26 cellular contexts compared by ENCODE assay signal in genomic region chr21:39472786-39473185, GRCh38. TPM values are rescaled to one million over a fixed set of nuclear protein-coding genes. Genes with fewer than 3 reads are reported as not detected.
DNase-seq lines count a peak whose midpoint lies in the region; ATAC-seq, FAIRE-seq and TF ChIP-seq lines count a peak whose summit lies in the region.
"Had no signal": no experiment of that assay in that cellular context is flagged by ENCODE, and none has a peak within 500 bp of the region (broad histone marks: within the 10 kb centered on the region; RNA-seq: fewer than 3 reads in every experiment).

No MANE protein-coding gene starts in this region.

- H3K36me3 ChIP-seq in HepG2 (replicated peaks in 1 of 2; ENCODE audit: control insufficient read depth in 1 of 2, insufficient read depth in 2 of 2, low read length in 2 of 2), result no peaks in the 10 kb centered on the region
- no peaks in the 10 kb centered on the region for H3K36me3 ChIP-seq in right lobe of liver
- H3K36me3 ChIP-seq: BE2C, BLaER1 had no signal

- H3K4me3 Mint-ChIP-seq in activated CD4-positive, alpha-beta T cell treated with anti-CD3 and anti-CD28 coated beads, Interleukin-2, amount 10 ng/mL, durations not matched to agents 24 days and 14 days, result no peak overlapping the region
- H3K4me3 Mint-ChIP-seq in activated CD4-positive, alpha-beta T cell treated with anti-CD3 and anti-CD28 coated beads, Interleukin-2, amount 10 ng/mL, durations not matched to agents 7 days and 5 days, result no peak overlapping the region
- H3K4me3 Mint-ChIP-seq in nephron progenitor cell, result no peak overlapping the region
- no peak overlapping the region for H3K4me3 Mint-ChIP-seq in effector memory CD8-positive, alpha-beta T cell
- H3K4me3 Mint-ChIP-seq: CD14-positive monocyte; CD4-positive, alpha-beta memory T cell; CD8-positive, alpha-beta memory T cell had no signal

- no peak overlapping the region for H3K4me3 ChIP-seq in HepG2 (replicated peaks in 1 of 3; ENCODE audit: insufficient read depth in 1 of 3, low read depth in 2 of 3, low read length in 3 of 3)
- no peak overlapping the region for H3K4me3 ChIP-seq in right lobe of liver
- H3K4me3 ChIP-seq: A549, BLaER1, GM12878 had no signal

- H3K27me3 ChIP-seq in HepG2 (ENCODE audit: control insufficient read depth in 1 of 2, insufficient read depth in 2 of 2, low read length in 2 of 2), result no peaks in the 10 kb centered on the region
- no peaks in the 10 kb centered on the region for H3K27me3 ChIP-seq in right lobe of liver
- H3K27me3 ChIP-seq: BE2C, BLaER1 had no signal

- WGBS in HepG2 (ENCODE audit: low lambda C conversion rate), result 44% methylated on average over 4 of the region's 4 CpGs
- WGBS in right lobe of liver (ENCODE audit: insufficient coverage, low coverage, low lambda C conversion rate, missing lambda C conversion rate), result 96% methylated on average over 4 of the region's 4 CpGs

- ATAC-seq in HepG2, result no peak
- ATAC-seq in right lobe of liver, result no peak
- ATAC-seq in effector memory CD8-positive, alpha-beta T cell (replicated peaks), result no peak
- ATAC-seq: A549, GM12878 had no signal

- no peak for TF ChIP-seq CTCF in HepG2 (CRISPR knock-in tag; IDR thresholded peaks at IDR 0.05)
- no peak for TF ChIP-seq CTCF in right lobe of liver (IDR thresholded peaks at IDR 0.05)
- no peak for TF ChIP-seq CTCF in nephron progenitor cell (IDR thresholded peaks at IDR 0.05)

- no peak for TF ChIP-seq POLR2A in HepG2 (IDR thresholded peaks at IDR 0.05; ENCODE audit: insufficient read depth in 1 of 2, low read depth in 2 of 2, low read length in 2 of 2)
- TF ChIP-seq POLR2A in right lobe of liver (IDR thresholded peaks at IDR 0.05), result no peak

- in situ Hi-C loops in HepG2 (cut with HindIII; ENCODE audit: extremely low pct_ligation_motif_present, low pct_unique_long_range_greater_than_20kb), result no loop called here

- POLR2A ChIA-PET in activated CD4-positive, alpha-beta T cell treated with anti-CD3 and anti-CD28 coated beads, Interleukin-2, amount 10 ng/mL, durations not matched to agents 7 days and 5 days (lab: Charles Lee), result no interaction called here
- POLR2A ChIA-PET in HepG2 (lab: Yijun Ruan, JAX), result no interaction called here

- no peak overlapping the region for H2AFZ ChIP-seq in HepG2 (ENCODE audit: low read length)

- H3K9ac ChIP-seq in HepG2 (ENCODE audit: insufficient read depth, low read depth, low read length), result no peak overlapping the region
- H3K9ac ChIP-seq: BLaER1 had no signal

- H3K4me1 Mint-ChIP-seq in activated CD4-positive, alpha-beta T cell treated with anti-CD3 and anti-CD28 coated beads, Interleukin-2, amount 10 ng/mL, durations not matched to agents 24 days and 14 days, result no peaks in the 10 kb centered on the region
- no peaks in the 10 kb centered on the region for H3K4me1 Mint-ChIP-seq in activated CD4-positive, alpha-beta T cell treated with anti-CD3 and anti-CD28 coated beads, Interleukin-2, amount 10 ng/mL, durations not matched to agents 7 days and 5 days
- H3K4me1 Mint-ChIP-seq in nephron progenitor cell, result peaks cover 19% of the 10 kb centered on the region
- H3K4me1 Mint-ChIP-seq in effector memory CD8-positive, alpha-beta T cell (ENCODE audit: low read depth in 2 of 2), result no peaks in the 10 kb centered on the region
- H3K4me1 Mint-ChIP-seq: CD14-positive monocyte; CD4-positive, alpha-beta memory T cell; CD4-positive, CD25-positive, alpha-beta regulatory T cell; CD8-positive, alpha-beta memory T cell had no signal

- peak; percentile 19 for DNase-seq in activated CD4-positive, alpha-beta T cell treated with anti-CD3 and anti-CD28 coated beads, Interleukin-2, amount 10 ng/mL, durations not matched to agents 24 days and 14 days
- DNase-seq in activated CD4-positive, alpha-beta T cell treated with anti-CD3 and anti-CD28 coated beads, Interleukin-2, amount 10 ng/mL, durations not matched to agents 7 days and 5 days, result no peak
- DNase-seq in HepG2 (ENCODE audit: low spot score) (no peak), right lobe of liver (no peak), nephron progenitor cell (no peak)
- no peak for DNase-seq in effector memory CD8-positive, alpha-beta T cell
- DNase-seq: BE2C; C1 segment of cervical spinal cord; CD4-positive, alpha-beta memory T cell; CD4-positive, CD25-positive, alpha-beta regulatory T cell; CD8-positive, alpha-beta memory T cell; COR-L47; DMS 273 treated with DMSO at 0.1 percent for 48 hours; DMS153; DMS53; DMS79; DND-41; EL; GDM1 had no signal

- no peak overlapping the region for H3K27ac Mint-ChIP-seq in activated CD4-positive, alpha-beta T cell treated with anti-CD3 and anti-CD28 coated beads, Interleukin-2, amount 10 ng/mL, durations not matched to agents 24 days and 14 days
- H3K27ac Mint-ChIP-seq in activated CD4-positive, alpha-beta T cell treated with anti-CD3 and anti-CD28 coated beads, Interleukin-2, amount 10 ng/mL, durations not matched to agents 7 days and 5 days, result no peak overlapping the region
- peak overlapping the region; percentile 80 for H3K27ac Mint-ChIP-seq in nephron progenitor cell
- no peak overlapping the region for H3K27ac Mint-ChIP-seq in effector memory CD8-positive, alpha-beta T cell
- H3K27ac Mint-ChIP-seq: CD14-positive monocyte; CD4-positive, alpha-beta memory T cell; CD4-positive, CD25-positive, alpha-beta regulatory T cell; CD8-positive, alpha-beta memory T cell had no signal

- CTCF ChIA-PET in activated CD4-positive, alpha-beta T cell treated with anti-CD3 and anti-CD28 coated beads, Interleukin-2, amount 10 ng/mL, durations not matched to agents 7 days and 5 days (lab: Charles Lee), result no interaction called here
- CTCF ChIA-PET in HepG2 (lab: Yijun Ruan, JAX; ENCODE audit: low intra/inter-chr PET ratio, low total read pairs), result no interaction called here

- no peak for FAIRE-seq in HepG2 (lab: Jason Lieb, UNC)
- FAIRE-seq: A549, GM12878, GM12892, GM18507 had no signal

- BruUV-seq in HepG2 (replicated peaks; lab: Mats Ljungman, UMichigan), result no TSS peak

- no peaks in the 10 kb centered on the region for H3K9me3 Mint-ChIP-seq in activated CD4-positive, alpha-beta T cell treated with anti-CD3 and anti-CD28 coated beads, Interleukin-2, amount 10 ng/mL, durations not matched to agents 24 days and 14 days
- no peaks in the 10 kb centered on the region for H3K9me3 Mint-ChIP-seq in activated CD4-positive, alpha-beta T cell treated with anti-CD3 and anti-CD28 coated beads, Interleukin-2, amount 10 ng/mL, durations not matched to agents 7 days and 5 days
- peaks cover 14% of the 10 kb centered on the region for H3K9me3 Mint-ChIP-seq in nephron progenitor cell
- no peaks in the 10 kb centered on the region for H3K9me3 Mint-ChIP-seq in effector memory CD8-positive, alpha-beta T cell
- H3K9me3 Mint-ChIP-seq: CD4-positive, alpha-beta memory T cell; CD8-positive, alpha-beta memory T cell had no signal

- TF ChIP-seq RAD21 in HepG2 (CRISPR knock-in tag; IDR thresholded peaks at IDR 0.05), result no peak

- TF ChIP-seq EP300 in HepG2 (IDR thresholded peaks at IDR 0.05; ENCODE audit: low read depth in 2 of 2, low read length in 2 of 2) (no peak), HepG2 (CRISPR knock-in tag; IDR thresholded peaks at IDR 0.05; ENCODE audit: borderline replicate concordance) (no peak)

- no peaks in the 10 kb centered on the region for H3K36me3 Mint-ChIP-seq in activated CD4-positive, alpha-beta T cell treated with anti-CD3 and anti-CD28 coated beads, Interleukin-2, amount 10 ng/mL, durations not matched to agents 24 days and 14 days (ENCODE audit: low read depth)
- no peaks in the 10 kb centered on the region for H3K36me3 Mint-ChIP-seq in activated CD4-positive, alpha-beta T cell treated with anti-CD3 and anti-CD28 coated beads, Interleukin-2, amount 10 ng/mL, durations not matched to agents 7 days and 5 days (ENCODE audit: low read depth)
- H3K36me3 Mint-ChIP-seq in nephron progenitor cell (ENCODE audit: low read depth), result peaks cover 28% of the 10 kb centered on the region
- H3K36me3 Mint-ChIP-seq in effector memory CD8-positive, alpha-beta T cell (ENCODE audit: insufficient read depth), result no peaks in the 10 kb centered on the region
- H3K36me3 Mint-ChIP-seq: CD14-positive monocyte; CD4-positive, CD25-positive, alpha-beta regulatory T cell; CD8-positive, alpha-beta memory T cell had no signal

- H4K20me1 ChIP-seq in HepG2 (ENCODE audit: insufficient read depth, low read length), result no peaks in the 10 kb centered on the region
- H4K20me1 ChIP-seq: BLaER1 had no signal

- H3K9me3 ChIP-seq in HepG2 (ENCODE audit: low read length) (no peaks in the 10 kb centered on the region), right lobe of liver (no peaks in the 10 kb centered on the region)
- H3K9me3 ChIP-seq: A549, BE2C, BLaER1 had no signal

- no peaks in the 10 kb centered on the region for H3K27me3 Mint-ChIP-seq in activated CD4-positive, alpha-beta T cell treated with anti-CD3 and anti-CD28 coated beads, Interleukin-2, amount 10 ng/mL, durations not matched to agents 24 days and 14 days
- H3K27me3 Mint-ChIP-seq in activated CD4-positive, alpha-beta T cell treated with anti-CD3 and anti-CD28 coated beads, Interleukin-2, amount 10 ng/mL, durations not matched to agents 7 days and 5 days, result no peaks in the 10 kb centered on the region
- H3K27me3 Mint-ChIP-seq in nephron progenitor cell (ENCODE audit: low read depth, poor library complexity), result peaks cover 3% of the 10 kb centered on the region
- H3K27me3 Mint-ChIP-seq in effector memory CD8-positive, alpha-beta T cell, result peaks cover 0 to 6% of the 10 kb centered on the region in 2 donors
- H3K27me3 Mint-ChIP-seq: CD4-positive, alpha-beta memory T cell had no signal

- intact Hi-C loops in activated CD4-positive, alpha-beta T cell treated with anti-CD3 and anti-CD28 coated beads, Interleukin-2, amount 10 ng/mL, durations not matched to agents 24 days and 14 days (cut with micrococcal nuclease), result no loop called here
- intact Hi-C loops in HepG2 (cut with micrococcal nuclease; ENCODE audit: unreplicated experiment), result no loop called here
- intact Hi-C loops in right lobe of liver (cut with DNase I), result no loop called here

- no peaks in the 10 kb centered on the region for H3K79me2 ChIP-seq in HepG2 (ENCODE audit: insufficient read depth, low read length)

- no peak overlapping the region for H3K4me2 ChIP-seq in HepG2 (ENCODE audit: low read depth, low read length)
- H3K4me2 ChIP-seq: A549, BLaER1 had no signal

- H3K4me1 ChIP-seq in HepG2 (ENCODE audit: insufficient read depth, low read length), result no peaks in the 10 kb centered on the region
- H3K4me1 ChIP-seq in right lobe of liver, result no peaks in the 10 kb centered on the region
- H3K4me1 ChIP-seq: A549, BE2C, BLaER1 had no signal

- H3K27ac ChIP-seq in HepG2 (ENCODE audit: extremely low read length, insufficient read depth, low read length) (no peak overlapping the region), right lobe of liver (no peak overlapping the region)
- H3K27ac ChIP-seq: 22Rv1, A549, BLaER1 had no signal

RNA-seq across cellular contexts. Expression of gene SH3BGR, which starts 21.0 kb away (rescaled TPM):
- total RNA-seq in activated CD4-positive, alpha-beta T cell treated with anti-CD3 and anti-CD28 coated beads, Interleukin-2, amount 10 ng/mL, durations not matched to agents 24 days and 14 days, result 0.63 and 1.4 TPM in 2 replicates
- 1 to 10 TPM in 1 of 2 experiments, under 1 TPM in 1; 0.89 to 1.6 TPM for total RNA-seq in activated CD4-positive, alpha-beta T cell treated with anti-CD3 and anti-CD28 coated beads, Interleukin-2, amount 10 ng/mL, durations not matched to agents 7 days and 5 days
- total RNA-seq in HepG2 (2016; rRNA removed; fragmentation: Illumina TruSeq; extraction: Trizol) (1.3 TPM in 1 of 2 replicates, not detected in the other), right lobe of liver (1 to 10 TPM; 2.0 to 4.9 (median 3.0) TPM)
- 0.44 TPM in 1 of 2 replicates, not detected in the other for total RNA-seq in HepG2 (2016; cell fraction: cytosol; rRNA removed; fragmentation: Illumina TruSeq; extraction: Trizol; ENCODE audit: low read depth)
- 0.78 and 1.9 TPM in 2 replicates for total RNA-seq in HepG2 (2016; cell fraction: insoluble cytoplasmic fraction; rRNA removed; fragmentation: Illumina TruSeq; extraction: Trizol)
- total RNA-seq in HepG2 (2016; cell fraction: membrane; rRNA removed; fragmentation: Illumina TruSeq; extraction: Trizol), result 0.40 and 1.3 TPM in 2 replicates
- total RNA-seq in HepG2 (2016; cell fraction: nucleus; rRNA removed; fragmentation: Illumina TruSeq; extraction: Trizol), result 2.3 TPM in 1 of 2 replicates, not detected in the other
- polyA plus RNA-seq in HepG2 (2011; rRNA removed), result 0.47 and 0.48 TPM in 2 replicates
- polyA plus RNA-seq in HepG2 (2011; cell fraction: cytosol; rRNA removed), result 0.13 TPM in 1 of 2 replicates, not detected in the other
- 0.48 TPM in 1 of 2 replicates, not detected in the other for polyA plus RNA-seq in HepG2 (2011; cell fraction: nucleus; rRNA removed)
- polyA plus RNA-seq in HepG2 (2012), result 0.85 TPM in 1 of 2 replicates, not detected in the other
- polyA plus RNA-seq in HepG2 (2016; cell fraction: cytosol; fragmentation: Illumina TruSeq; extraction: Trizol; ENCODE audit: low read depth), result 0.62 TPM in 1 of 2 replicates, not detected in the other
- polyA plus RNA-seq in HepG2 (2016; cell fraction: insoluble cytoplasmic fraction; fragmentation: Illumina TruSeq; extraction: Trizol; ENCODE audit: low read depth), result 1.7 and 2.7 TPM in 2 replicates
- polyA plus RNA-seq in HepG2 (2016; cell fraction: membrane; fragmentation: Illumina TruSeq; extraction: Trizol; ENCODE audit: low read depth), result 0.48 TPM in 1 of 2 replicates, not detected in the other
- 1.8 and 3.4 TPM in 2 replicates for polyA plus RNA-seq in HepG2 (2016; cell fraction: nucleus; fragmentation: Illumina TruSeq; extraction: Trizol; ENCODE audit: insufficient read depth, low read depth)
- not detected in 2 replicates for polyA minus RNA-seq in HepG2 (2011; rRNA and poly(A)+ RNA removed; ENCODE audit: low replicate concordance)
- polyA minus RNA-seq in HepG2 (2011; cell fraction: cytosol; rRNA and poly(A)+ RNA removed), result 1.1 TPM in 1 of 2 replicates, not detected in the other
- 0.62 TPM in 1 of 2 replicates, not detected in the other for polyA minus RNA-seq in HepG2 (2011; cell fraction: nucleus; rRNA and poly(A)+ RNA removed)
- total RNA-seq: CD4-positive, CD25-positive, alpha-beta regulatory T cell had no signal

RNA-seq across cellular contexts. Expression of gene LCA5L, which starts 27.2 kb away (rescaled TPM):
- total RNA-seq in activated CD4-positive, alpha-beta T cell treated with anti-CD3 and anti-CD28 coated beads, Interleukin-2, amount 10 ng/mL, durations not matched to agents 24 days and 14 days, result not detected in 2 replicates
- under 1 TPM in 1 of 2 experiments, not detected in 1; 0.19 TPM for total RNA-seq in activated CD4-positive, alpha-beta T cell treated with anti-CD3 and anti-CD28 coated beads, Interleukin-2, amount 10 ng/mL, durations not matched to agents 7 days and 5 days
- total RNA-seq in HepG2 (2016; rRNA removed; fragmentation: Illumina TruSeq; extraction: Trizol) (0.55 and 0.66 TPM in 2 replicates), right lobe of liver (1 to 10 TPM in 3 of 6 experiments, under 1 TPM in 3; 0.54 to 2.8 (median 1.1) TPM)
- 0.44 and 0.61 TPM in 2 replicates for total RNA-seq in HepG2 (2016; cell fraction: cytosol; rRNA removed; fragmentation: Illumina TruSeq; extraction: Trizol; ENCODE audit: low read depth)
- 0.30 and 0.65 TPM in 2 replicates for total RNA-seq in HepG2 (2016; cell fraction: insoluble cytoplasmic fraction; rRNA removed; fragmentation: Illumina TruSeq; extraction: Trizol)
- 0.69 and 1.0 TPM in 2 replicates for total RNA-seq in HepG2 (2016; cell fraction: membrane; rRNA removed; fragmentation: Illumina TruSeq; extraction: Trizol)
- not detected in 2 replicates for total RNA-seq in HepG2 (2016; cell fraction: nucleus; rRNA removed; fragmentation: Illumina TruSeq; extraction: Trizol)
- polyA plus RNA-seq in HepG2 (2011; rRNA removed), result 0.13 and 0.21 TPM in 2 replicates
- 0.05 TPM in 2 replicates for polyA plus RNA-seq in HepG2 (2011; cell fraction: cytosol; rRNA removed)
- 0.23 TPM in 1 of 2 replicates, not detected in the other for polyA plus RNA-seq in HepG2 (2011; cell fraction: nucleus; rRNA removed)
- polyA plus RNA-seq in HepG2 (2012), result 0.25 and 0.38 TPM in 2 replicates
- polyA plus RNA-seq in HepG2 (2016; cell fraction: cytosol; fragmentation: Illumina TruSeq; extraction: Trizol; ENCODE audit: low read depth), result 0.23 and 0.55 TPM in 2 replicates
- polyA plus RNA-seq in HepG2 (2016; cell fraction: insoluble cytoplasmic fraction; fragmentation: Illumina TruSeq; extraction: Trizol; ENCODE audit: low read depth), result 0.38 and 0.40 TPM in 2 replicates
- 0.42 and 0.64 TPM in 2 replicates for polyA plus RNA-seq in HepG2 (2016; cell fraction: membrane; fragmentation: Illumina TruSeq; extraction: Trizol; ENCODE audit: low read depth)
- 0.71 and 0.82 TPM in 2 replicates for polyA plus RNA-seq in HepG2 (2016; cell fraction: nucleus; fragmentation: Illumina TruSeq; extraction: Trizol; ENCODE audit: insufficient read depth, low read depth)
- polyA minus RNA-seq in HepG2 (2011; rRNA and poly(A)+ RNA removed; ENCODE audit: low replicate concordance), result 0.48 and 0.58 TPM in 2 replicates
- polyA minus RNA-seq in HepG2 (2011; cell fraction: cytosol; rRNA and poly(A)+ RNA removed), result not detected in 2 replicates
- polyA minus RNA-seq in HepG2 (2011; cell fraction: nucleus; rRNA and poly(A)+ RNA removed), result not detected in 2 replicates
- total RNA-seq: CD4-positive, alpha-beta memory T cell; CD4-positive, CD25-positive, alpha-beta regulatory T cell had no signal
- polyA plus RNA-seq: CD14-positive monocyte; CD4-positive, alpha-beta memory T cell; CD4-positive, CD25-positive, alpha-beta regulatory T cell had no signal
